17 cellular contexts compared by ENCODE assay signal in the genomic region with DNA sequence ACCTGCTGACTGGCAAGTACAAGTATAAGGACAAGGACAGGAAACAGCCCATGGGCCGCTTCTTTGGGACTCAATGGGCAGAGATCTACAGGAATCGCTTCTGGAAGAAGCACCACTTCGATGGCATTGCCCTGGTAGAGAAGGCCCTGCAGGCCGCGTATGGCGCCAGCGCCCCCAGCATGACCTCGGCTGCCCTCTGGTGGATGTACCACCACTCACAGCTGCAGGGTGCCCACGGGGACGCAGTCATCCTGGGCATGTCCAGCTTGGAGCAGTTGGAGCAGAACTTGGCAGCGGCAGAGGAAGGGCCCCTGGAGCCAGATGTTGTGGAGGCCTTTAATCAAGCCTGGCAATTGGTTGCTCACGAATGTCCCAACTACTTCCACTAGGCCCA.
"Had no signal": no experiment of that assay in that cellular context is flagged by ENCODE, and none has a peak within 500 bp of the region (broad histone marks: within the 10 kb centered on the region; RNA-seq: fewer than 3 reads in every experiment).

No MANE protein-coding gene starts in this region.

- ATAC-seq: foreskin keratinocyte; natural killer cell; stimulated activated effector memory CD8-positive, alpha-beta T cell treated with anti-CD3 and anti-CD28 coated beads, Interleukin-12 subunit alpha, Interleukin-12 subunit beta, amount 100 ng/mL, for 72 hours had no signal

- H3K79me2 ChIP-seq: parathyroid adenoma had no signal

- H3K36me3 ChIP-seq: neutrophil had no signal

- H3K9me3 ChIP-seq: neutrophil, transverse colon had no signal

- H2AFZ ChIP-seq: parathyroid adenoma had no signal

- H3K4me3 ChIP-seq: transverse colon had no signal

- H3K9ac ChIP-seq: parathyroid adenoma had no signal

- DNase-seq: activated CD4-positive, CD25-positive, alpha-beta regulatory T cell treated with anti-CD3 and anti-CD28 coated beads, Interleukin-2, amount 50 U/mL, for 72 hours; activated naive CD4-positive, alpha-beta T cell; aorta; cerebellar nuclear complex; effector memory CD4-positive, alpha-beta T cell; foreskin keratinocyte; kidney glomerular epithelial cell; mesendoderm; natural killer cell; stimulated activated CD4-positive, alpha-beta T cell treated with anti-CD3 and anti-CD28 coated beads, Interleukin-12 subunit alpha, Interleukin-12 subunit beta, amount 100 ng/mL, for 4 hours; stimulated activated CD4-positive, alpha-beta T cell treated with anti-CD3 and anti-CD28 coated beads, Interleukin-2, amount 100 ng/mL, for 24 hours; substantia nigra; T-helper 9 cell; transverse colon had no signal

- H3K27ac ChIP-seq: foreskin keratinocyte, neutrophil, parathyroid adenoma, transverse colon had no signal

- H3K4me1 ChIP-seq: foreskin keratinocyte, parathyroid adenoma, transverse colon had no signal

- H3K27me3 ChIP-seq: foreskin keratinocyte, neutrophil, transverse colon had no signal
